ENCODE assay signal across 8 cellular contexts in genomic region chr21:41426656-41427311, GRCh38. TPM values are rescaled to one million over a fixed set of nuclear protein-coding genes. Genes with fewer than 3 reads are reported as not detected.
DNase-seq lines count a peak whose midpoint lies in the region; ATAC-seq and TF ChIP-seq lines count a peak whose summit lies in the region.

No MANE protein-coding gene starts in this region.

- peak overlapping the region; percentile 75 for H3K4me3 Mint-ChIP-seq in mesothelial cell of epicardium

- intact Hi-C loops in colonic mucosa (cut with DNase I): no loop called here

- no peak overlapping the region for H3K27ac Mint-ChIP-seq in mesothelial cell of epicardium

- peaks cover 5% of the 10 kb centered on the region for H3K4me1 ChIP-seq in colonic mucosa

- H3K36me3 Mint-ChIP-seq in mesothelial cell of epicardium: peaks cover 6% of the 10 kb centered on the region

- H3K4me3 ChIP-seq in AG09309 (ENCODE audit: control insufficient read depth, low read depth, low read length) (peak overlapping the region; percentile 59), colonic mucosa (peak overlapping the region; percentile 55)

- peak overlapping the region; percentile 71 to 87 for H3K9ac ChIP-seq in colonic mucosa (ENCODE audit: low read depth in 2 of 2, low read length in 2 of 2)

- peak; percentile 16 for ATAC-seq in HG03439 (IDR thresholded peaks at IDR 0.05; ENCODE audit: unreplicated experiment)

- peaks cover 1% of the 10 kb centered on the region for H3K4me1 Mint-ChIP-seq in mesothelial cell of epicardium

- H3K27me3 ChIP-seq in colonic mucosa: no peaks in the 10 kb centered on the region

- in situ Hi-C loops in GM13977 (cut with MboI; ENCODE audit: low pct_unique_long_range_greater_than_20kb, low sequenced_read_pairs, unreplicated experiment): no loop called here

- TF ChIP-seq CTCF in AG09309 (IDR thresholded peaks at IDR 0.05; ENCODE audit: control insufficient read depth, insufficient read depth, low read depth, low read length, missing control alignments) (no peak), colonic mucosa (IDR thresholded peaks at IDR 0.05) (no peak), mesothelial cell of epicardium (IDR thresholded peaks at IDR 0.05; ENCODE audit: unreplicated experiment) (no peak), GM13977 (IDR thresholded peaks at IDR 0.05; ENCODE audit: extremely low read depth, insufficient read depth, missing control alignments) (no peak)

- H3K27ac ChIP-seq in colonic mucosa: no peak overlapping the region

- H3K36me3 ChIP-seq in colonic mucosa: no peaks in the 10 kb centered on the region

- no peaks in the 10 kb centered on the region for H3K9me3 Mint-ChIP-seq in mesothelial cell of epicardium

- DNase-seq in AG09309 (ENCODE audit: low read depth): no peak
- no peak for DNase-seq in colonic mucosa
- DNase-seq in mesothelial cell of epicardium (ENCODE audit: low spot score in 2 of 2, unreplicated experiment in 2 of 2): no peak
- no peak for DNase-seq in DMS153 treated with DMSO at 0.1 percent for 48 hours (lab: John Stamatoyannopoulos, UW; ENCODE audit: unreplicated experiment)
- no peak for DNase-seq in GM13977 (ENCODE audit: low spot score)
- no peak for DNase-seq in NCI-H526 (lab: John Stamatoyannopoulos, UW)
- no peak for DNase-seq in mucosa of gallbladder (ENCODE audit: low spot score)

- H3K27me3 Mint-ChIP-seq in mesothelial cell of epicardium (ENCODE audit: low read depth): peaks cover 27% of the 10 kb centered on the region

- no peaks in the 10 kb centered on the region for H3K9me3 ChIP-seq in colonic mucosa

RNA-seq across cellular contexts. Expression of gene MX1, which starts 0.7 kb away (rescaled TPM):
- 10 to 100 TPM in 1 of 2 donors, 1 to 10 TPM in 1; 7.3 to 17.7 TPM for total RNA-seq in colonic mucosa
- total RNA-seq in mesothelial cell of epicardium: 32.2 to 42.4 TPM (median 32.9 TPM) in 3 replicates
- total RNA-seq in mucosa of gallbladder: 35.1 TPM
